ENCODE assay signal across 8 cellular contexts in the genomic region with DNA sequence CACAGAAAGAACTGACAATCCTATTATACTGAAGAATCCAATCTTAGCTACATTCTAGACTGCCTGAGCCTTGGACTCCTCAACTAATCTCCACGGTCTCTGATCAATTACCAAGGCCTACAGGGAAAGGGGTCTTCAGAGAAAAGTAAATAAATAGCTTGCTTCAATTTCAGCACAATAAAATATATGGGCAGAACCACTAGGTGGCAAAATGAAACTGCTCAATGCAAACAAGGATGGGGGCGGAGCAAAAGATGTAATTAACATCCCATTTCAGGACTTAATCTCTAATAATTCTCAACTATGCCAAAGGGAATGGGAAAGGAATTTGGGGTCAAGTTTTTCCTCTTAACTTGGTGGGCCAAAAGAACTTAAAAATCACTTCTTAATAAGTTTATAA.
DNase-seq lines count a peak whose midpoint lies in the region; ATAC-seq and TF ChIP-seq lines count a peak whose summit lies in the region.

No MANE protein-coding gene starts in this region.

- no peaks in the 10 kb centered on the region for H3K27me3 Mint-ChIP-seq in activated CD8-positive, alpha-beta memory T cell treated with anti-CD3 and anti-CD28 coated beads, Interleukin-2, amount 10 ng/mL, durations not matched to agents 7 days and 5 days

- peak; percentile 40 for DNase-seq in activated CD8-positive, alpha-beta memory T cell treated with anti-CD3 and anti-CD28 coated beads, Interleukin-2, amount 10 ng/mL, durations not matched to agents 7 days and 5 days
- DNase-seq in activated CD8-positive, alpha-beta memory T cell treated with anti-CD3 and anti-CD28 coated beads for 24 hours = no peak
- DNase-seq in Kasumi-1 (lab: John Stamatoyannopoulos, UW) = peak; percentile 22 to 47
- DNase-seq in WERI-Rb-1 = peak; percentile 17
- peak; percentile 17 for DNase-seq in germinal center (ENCODE audit: low spot score)
- DNase-seq in superior temporal gyrus (ENCODE audit: extremely low spot score) = peak; percentile 75

- no peak overlapping the region for H3K4me3 Mint-ChIP-seq in activated CD8-positive, alpha-beta memory T cell treated with anti-CD3 and anti-CD28 coated beads, Interleukin-2, amount 10 ng/mL, durations not matched to agents 7 days and 5 days

- H3K27ac Mint-ChIP-seq in activated CD8-positive, alpha-beta memory T cell treated with anti-CD3 and anti-CD28 coated beads, Interleukin-2, amount 10 ng/mL, durations not matched to agents 7 days and 5 days = no peak overlapping the region

- H3K9me3 ChIP-seq in WERI-Rb-1 (ENCODE audit: severe bottlenecking) = no peaks in the 10 kb centered on the region

- H3K27ac ChIP-seq in WERI-Rb-1 = no peak overlapping the region

- peaks cover 15% of the 10 kb centered on the region for H3K36me3 Mint-ChIP-seq in activated CD8-positive, alpha-beta memory T cell treated with anti-CD3 and anti-CD28 coated beads, Interleukin-2, amount 10 ng/mL, durations not matched to agents 7 days and 5 days

- ATAC-seq in activated CD8-positive, alpha-beta memory T cell treated with anti-CD3 and anti-CD28 coated beads, Interleukin-2, amount 10 ng/mL, durations not matched to agents 7 days and 5 days = no peak
- ATAC-seq in HG02610 (IDR thresholded peaks at IDR 0.05; ENCODE audit: unreplicated experiment) (no peak), HG03442 (IDR thresholded peaks at IDR 0.05; ENCODE audit: unreplicated experiment) (no peak)

- CTCF ChIA-PET in activated CD8-positive, alpha-beta memory T cell treated with anti-CD3 and anti-CD28 coated beads, Interleukin-2, amount 10 ng/mL, durations not matched to agents 7 days and 5 days (lab: Charles Lee) = interaction anchor here (1.0 to 1.7 kb wide), 7 partner anchors 10 to 296 kb away, joined by 3 to 5 read pairs (median 3); no protein-coding TSS in a partner anchor

- peak; percentile 25; the same call in 1 of the 2 replicates for TF ChIP-seq CTCF in WERI-Rb-1 (IDR thresholded peaks at IDR 0.05; ENCODE audit: low read depth, low read length)

- no peaks in the 10 kb centered on the region for H3K27me3 ChIP-seq in WERI-Rb-1 (ENCODE audit: insufficient read depth, low read depth, severe bottlenecking)

- H3K9me3 Mint-ChIP-seq in activated CD8-positive, alpha-beta memory T cell treated with anti-CD3 and anti-CD28 coated beads, Interleukin-2, amount 10 ng/mL, durations not matched to agents 7 days and 5 days (ENCODE audit: low read depth) = no peaks in the 10 kb centered on the region

- H3K4me1 Mint-ChIP-seq in activated CD8-positive, alpha-beta memory T cell treated with anti-CD3 and anti-CD28 coated beads, Interleukin-2, amount 10 ng/mL, durations not matched to agents 7 days and 5 days = peaks cover 24% of the 10 kb centered on the region

- no peaks in the 10 kb centered on the region for H3K36me3 ChIP-seq in WERI-Rb-1

- H3K4me3 ChIP-seq in WERI-Rb-1 (ENCODE audit: low read depth, low read length) = no peak overlapping the region
